ENCODE assay signal across 8 cellular contexts in genomic region chr5:65624025-65624569, GRCh38. TPM values are rescaled to one million over a fixed set of nuclear protein-coding genes. Genes with fewer than 3 reads are reported as not detected.
DNase-seq lines count a peak whose midpoint lies in the region; ATAC-seq, FAIRE-seq and TF ChIP-seq lines count a peak whose summit lies in the region.

Gene TRIM23, minus strand, starts transcription at chr5:65624333. Its CDS starts 59 bp downstream, at chr5:65624274.

- H3K9me3 ChIP-seq in adrenal gland (replicated peaks in 1 of 3), result no peaks in the 10 kb centered on the region
- no peaks in the 10 kb centered on the region for H3K9me3 ChIP-seq in left ventricle myocardium inferior (replicated peaks)
- H3K9me3 ChIP-seq in prostate gland, result no peaks in the 10 kb centered on the region

- peaks cover 0 to 4% of the 10 kb centered on the region in 2 donors for H3K36me3 ChIP-seq in adrenal gland (replicated peaks in 1 of 2)
- peaks cover 6% of the 10 kb centered on the region for H3K36me3 ChIP-seq in left ventricle myocardium inferior
- H3K36me3 ChIP-seq in prostate gland, result no peaks in the 10 kb centered on the region

- intact Hi-C loops in adrenal gland (cut with DNase I), result no loop called here
- intact Hi-C loops in left ventricle myocardium inferior (cut with micrococcal nuclease), result no loop called here
- intact Hi-C loops in prostate gland (cut with DNase I), result loop anchor here (5.0 to 10.0 kb wide), 3 partner anchors 98 to 521 kb away; partner anchors contain the start of genes ERBIN, NLN, SGTB and SREK1

- FAIRE-seq in GM12892 (lab: Jason Lieb, UNC), result peak; percentile 89

- ATAC-seq in HG02852 (IDR thresholded peaks at IDR 0.05; ENCODE audit: unreplicated experiment), result peak; percentile 95

- H3K27me3 ChIP-seq in adrenal gland, result no peaks in the 10 kb centered on the region
- no peaks in the 10 kb centered on the region for H3K27me3 ChIP-seq in left ventricle myocardium inferior (ENCODE audit: low read depth)
- H3K27me3 ChIP-seq in prostate gland (replicated peaks; ENCODE audit: insufficient read depth), result no peaks in the 10 kb centered on the region

- 0 to 1% (median 0%) methylated on average over 23 to 32 of the region's 32 CpGs for WGBS in adrenal gland, 4 donors
- under 1% methylated on average over 32 of the region's 32 CpGs for whole genome bisulfite sequencing in prostate gland

- H3K4me3 ChIP-seq in adrenal gland (peak within 1 kb of the TSS; percentile 60 to 93 (median 84)), left ventricle myocardium inferior (peak within 1 kb of the TSS; percentile 74), prostate gland (peak within 1 kb of the TSS; percentile 76 to 81)

- peak; percentile 66 for DNase-seq in GM12892 (ENCODE audit: insufficient read length)
- DNase-seq in NCI-H1436 treated with DMSO at 0.1 percent for 48 hours (lab: John Stamatoyannopoulos, UW), result peak; percentile 78
- peak; percentile 88 for DNase-seq in T follicular helper cell (ENCODE audit: low read depth)
- peak; percentile 91 to 96 (median 93) for DNase-seq in adrenal gland
- peak; percentile 91 for DNase-seq in left ventricle myocardium inferior
- DNase-seq in prostate gland (ENCODE audit: low spot score), result peak; percentile 92
- peak; percentile 91 for DNase-seq in ureter (ENCODE audit: low spot score)

- TF ChIP-seq CTCF in adrenal gland (IDR thresholded peaks at IDR 0.05) (peak in 2 of 6 experiments; percentile 2 to 11), left ventricle myocardium inferior (IDR thresholded peaks at IDR 0.05; ENCODE audit: borderline replicate concordance) (no peak), prostate gland (IDR thresholded peaks at IDR 0.05) (no peak)

- TF ChIP-seq POLR2A in GM12892 (IDR thresholded peaks at IDR 0.05; ENCODE audit: low read depth, low read length) (peak; percentile 55; the same call in 1 of the 2 replicates), adrenal gland (IDR thresholded peaks at IDR 0.05) (peak; percentile 28 to 51), prostate gland (IDR thresholded peaks at IDR 0.05) (peak; percentile 50)

- H3K4me1 ChIP-seq in adrenal gland (replicated peaks in 1 of 2) (peaks cover 14 to 40% of the 10 kb centered on the region in 2 donors), left ventricle myocardium inferior (peaks cover 68% of the 10 kb centered on the region), prostate gland (replicated peaks) (no peaks in the 10 kb centered on the region)

- H3K27ac ChIP-seq in adrenal gland (peak within 1 kb of the TSS; percentile 75 to 90 (median 79)), left ventricle myocardium inferior (replicated peaks) (peak within 1 kb of the TSS; percentile 95), prostate gland (peak within 1 kb of the TSS; percentile 84 to 85)

RNA-seq across cellular contexts. Expression of gene TRIM23, which starts in this region (rescaled TPM):
- polyA plus RNA-seq in GM12892 (2012; ENCODE audit: missing spikeins), result 3.0 TPM
- total RNA-seq in adrenal gland (10 to 100 TPM; 12.8 to 31.7 (median 18.6) TPM), left ventricle myocardium inferior (19.1 TPM), prostate gland (10 to 100 TPM; 12.6 to 19.3 TPM), ureter (11.2 TPM)
- polyA plus RNA-seq in adrenal gland, result 10 to 100 TPM in 1 of 3 donors, 1 to 10 TPM in 2; 4.2 to 14.1 (median 4.7) TPM

Comparison
In these comparisons a context has a peak if more than half of its experiments do, and no peak if none do; other contexts are left out.
1. Peak in every context shown above with its lines: DNase-seq, ATAC-seq, H3K4me3 ChIP-seq and H3K27ac ChIP-seq.